22 cellular contexts compared by ENCODE assay signal in genomic region chr3:18998069-18998468, GRCh38.
"Had no signal": no experiment of that assay in that cellular context is flagged by ENCODE, and none has a peak within 500 bp of the region (broad histone marks: within the 10 kb centered on the region; RNA-seq: fewer than 3 reads in every experiment).

No MANE protein-coding gene starts in this region.

- DNase-seq: IMR-90, Karpas-422, KG1, MG63, NCI-H1092, NCI-H1105 treated with DMSO at 0.1 percent for 48 hours, NCI-H1417 treated with DMSO at 0.1 percent for 48 hours, NCI-H187, NCI-H2029, NCI-H2081 treated with DMSO at 0.1 percent for 48 hours, NCI-H2171, NCI-H226, NCI-H446, NCI-H510A, NCI-H524 treated with DMSO at 0.1 percent for 48 hours, NCI-H69, NCI-H774, RPMI8226, SHP77 treated with DMSO at 0.1 percent for 48 hours, SJCRH30 had no signal

- H3K27ac ChIP-seq: SJCRH30 had no signal

- H3K36me3 ChIP-seq: MG63, SJCRH30 had no signal

- H3K4me3 ChIP-seq: MG63, SJCRH30 had no signal

- H3K4me1 ChIP-seq: SJCRH30 had no signal

- H3K27me3 ChIP-seq: MG63, SJCRH30 had no signal

- ATAC-seq: HepG2, SK-N-SH treated with all-trans-retinoic acid at 6 μM for 48 hours had no signal

- H3K9me3 ChIP-seq: MG63, SJCRH30 had no signal
